Comparison of ENCODE assay signal across 8 cellular contexts in the genomic region with DNA sequence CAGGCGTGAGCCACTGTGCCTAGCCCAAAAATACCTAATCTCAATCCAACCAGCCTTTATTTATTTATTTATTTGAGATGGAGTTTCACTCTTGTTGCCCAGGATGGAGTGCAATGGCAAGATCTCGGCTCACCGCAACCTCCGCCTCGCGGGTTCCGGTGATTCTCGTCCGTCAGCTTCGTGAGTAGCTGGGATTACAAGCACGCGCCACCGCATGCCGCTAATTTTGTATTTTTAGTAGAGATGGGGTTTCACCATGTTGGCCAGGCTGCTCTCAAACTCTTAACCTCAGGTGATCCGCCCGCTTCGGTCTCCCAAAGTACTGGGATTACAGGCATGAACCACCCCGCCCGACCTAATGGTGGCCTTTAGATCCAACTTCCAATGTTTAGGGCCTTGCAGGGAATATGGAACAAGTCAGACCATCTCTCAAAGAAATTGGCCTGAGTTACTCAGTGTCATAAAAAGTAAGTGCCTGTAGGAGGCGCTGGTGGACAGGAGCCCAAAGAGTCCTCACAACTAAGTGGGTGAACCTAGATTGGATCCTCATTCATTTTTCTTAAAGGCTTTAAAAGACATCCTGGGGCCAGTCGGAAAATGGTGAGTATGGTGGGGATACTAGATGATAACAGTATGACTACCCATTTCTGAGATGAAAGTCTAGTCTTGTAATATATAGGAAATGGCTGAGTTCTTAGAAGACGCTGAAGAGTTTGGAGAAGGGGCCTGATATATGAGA. TPM values are rescaled to one million over a fixed set of nuclear protein-coding genes. Genes with fewer than 3 reads are reported as not detected.
A peak's percentile ranks its signal among the peaks of the same experiment; 100 is the strongest.
DNase-seq lines count a peak whose midpoint lies in the region; ATAC-seq, FAIRE-seq and TF ChIP-seq lines count a peak whose summit lies in the region.

No MANE protein-coding gene starts in this region.

- intact Hi-C loops in vagina (cut with DNase I) = no loop called here

- H3K36me3 ChIP-seq in OCI-LY1 (ENCODE audit: insufficient read depth, low read length) (no peaks in the 10 kb centered on the region), adipocyte (ENCODE audit: control insufficient read depth, insufficient read depth, low read length, severe bottlenecking) (no peaks in the 10 kb centered on the region), liver (ENCODE audit: control insufficient read depth in 4 of 4, insufficient read depth in 3 of 4, low read depth in 1 of 4, low read length in 3 of 4) (no peaks in the 10 kb centered on the region), vagina (no peaks in the 10 kb centered on the region)

- TF ChIP-seq RAD21 in liver (IDR thresholded peaks at IDR 0.05) = peak; percentile 63 to 72

- H3K79me2 ChIP-seq in OCI-LY1 (ENCODE audit: insufficient read depth, low read length) = no peaks in the 10 kb centered on the region

- no peaks in the 10 kb centered on the region for H3F3A ChIP-seq in OCI-LY1 (ENCODE audit: insufficient read depth, low read length)

- H2AFZ ChIP-seq in OCI-LY1 (ENCODE audit: low read length) = no peak overlapping the region

- H3K27me3 ChIP-seq in OCI-LY1 (ENCODE audit: insufficient read depth, low read length) (0 out of 2 replicates have a peak, but pooled peaks cover 4% of the 10 kb centered on the region), adipocyte (replicated peaks; ENCODE audit: control insufficient read depth, insufficient read depth, low read length) (peaks cover 23% of the 10 kb centered on the region), liver (ENCODE audit: control insufficient read depth in 4 of 4, insufficient read depth in 4 of 4, low read length in 3 of 4) (no peaks in the 10 kb centered on the region), vagina (no peaks in the 10 kb centered on the region)

- H3K9ac ChIP-seq in OCI-LY1 (ENCODE audit: low read length) (no peak overlapping the region), adipocyte (ENCODE audit: low read length) (no peak overlapping the region), liver (ENCODE audit: low read depth in 1 of 2, low read length in 2 of 2) (no peak overlapping the region)

- H3K27ac ChIP-seq in C4-2B = no peak overlapping the region
- H3K27ac ChIP-seq in OCI-LY1 (ENCODE audit: low read depth, low read length, poor library complexity, severe bottlenecking) = no peak overlapping the region
- no peak overlapping the region for H3K27ac ChIP-seq in liver (ENCODE audit: low read depth in 1 of 2, low read length in 2 of 2)
- no peak overlapping the region for H3K27ac ChIP-seq in vagina

- no peak for TF ChIP-seq POLR2A in GM12891 (IDR thresholded peaks at IDR 0.05; ENCODE audit: low read depth, low read length)
- no peak for TF ChIP-seq POLR2A in GM18505 (IDR thresholded peaks at IDR 0.05; ENCODE audit: borderline replicate concordance, extremely low read depth, insufficient read depth, insufficient read length)
- no peak for TF ChIP-seq POLR2A in vagina (IDR thresholded peaks at IDR 0.05)

- H3K9me2 ChIP-seq in OCI-LY1 (ENCODE audit: low read depth, low read length) = no peaks in the 10 kb centered on the region

- H3K4me2 ChIP-seq in OCI-LY1 (ENCODE audit: low read length) = no peak overlapping the region

- H3K9me3 ChIP-seq in OCI-LY1 (ENCODE audit: low read length) (no peaks in the 10 kb centered on the region), adipocyte (ENCODE audit: control insufficient read depth, low read length) (no peaks in the 10 kb centered on the region), liver (ENCODE audit: control insufficient read depth in 4 of 4, low read length in 3 of 4) (no peaks in the 10 kb centered on the region), vagina (no peaks in the 10 kb centered on the region)

- H4K20me1 ChIP-seq in OCI-LY1 (ENCODE audit: insufficient read depth, low read length) = no peaks in the 10 kb centered on the region

- H3K4me3 ChIP-seq in OCI-LY1 (ENCODE audit: low read depth, low read length, poor library complexity, severe bottlenecking) (no peak overlapping the region), adipocyte (ENCODE audit: low read length) (no peak overlapping the region), liver (ENCODE audit: low read depth in 1 of 3, low read length in 3 of 3) (no peak overlapping the region), vagina (no peak overlapping the region)

- H3K4me1 ChIP-seq in OCI-LY1 (ENCODE audit: insufficient read depth, low read length, severe bottlenecking) = peaks cover 13% of the 10 kb centered on the region
- H3K4me1 ChIP-seq in adipocyte (ENCODE audit: control insufficient read depth, insufficient read depth, low read length) = no peaks in the 10 kb centered on the region
- H3K4me1 ChIP-seq in liver (ENCODE audit: control insufficient read depth in 4 of 4, insufficient read depth in 4 of 4, low read length in 3 of 4) = peaks cover 0 to 7% (median 6%) of the 10 kb centered on the region in 4 donors
- H3K4me1 ChIP-seq in vagina = no peaks in the 10 kb centered on the region

- no peak for DNase-seq in GM12891 (ENCODE audit: insufficient read length, low spot score)
- peak; percentile 29 for DNase-seq in adipocyte (ENCODE audit: low read depth)
- DNase-seq in occipital lobe (lab: John Stamatoyannopoulos, UW) = no peak
- DNase-seq in vagina (ENCODE audit: extremely low spot score in 2 of 2) = no peak

- WGBS in liver = 86% methylated on average over 22 of the region's 22 CpGs

- FAIRE-seq in GM12891 (lab: Jason Lieb, UNC) = peak; percentile 35

- TF ChIP-seq CTCF in C4-2B (conservative IDR thresholded peaks at IDR 0.05) (peak; percentile 55), OCI-LY1 (IDR thresholded peaks at IDR 0.05; ENCODE audit: low read length) (peak; percentile 86), liver (IDR thresholded peaks at IDR 0.05; ENCODE audit: low read depth, low read length, missing input control) (peak; percentile 37), vagina (IDR thresholded peaks at IDR 0.05) (peak in 1 of 3 experiments; percentile 15)

- ATAC-seq in GM18505 (IDR thresholded peaks at IDR 0.05; ENCODE audit: unreplicated experiment) = no peak

TF ChIP-seq in GM12891, 5 proteins besides CTCF, POLR2A, EP300 and RAD21:
- TF ChIP-seq POU2F2 (IDR thresholded peaks at IDR 0.05; ENCODE audit: low read depth, low read length) (no peak), PAX5 (IDR thresholded peaks at IDR 0.05; ENCODE audit: insufficient read depth, low read length, severe bottlenecking) (no peak), POLR2AphosphoS5 (IDR thresholded peaks at IDR 0.05; ENCODE audit: low read depth, low read length) (no peak), SPI1 (IDR thresholded peaks at IDR 0.05; ENCODE audit: low read depth, low read length) (no peak), TAF1 (IDR thresholded peaks at IDR 0.05; ENCODE audit: low read depth, low read length) (no peak)

TF ChIP-seq in liver, 16 proteins besides CTCF, POLR2A, EP300 and RAD21:
- TF ChIP-seq, protein P1, sequence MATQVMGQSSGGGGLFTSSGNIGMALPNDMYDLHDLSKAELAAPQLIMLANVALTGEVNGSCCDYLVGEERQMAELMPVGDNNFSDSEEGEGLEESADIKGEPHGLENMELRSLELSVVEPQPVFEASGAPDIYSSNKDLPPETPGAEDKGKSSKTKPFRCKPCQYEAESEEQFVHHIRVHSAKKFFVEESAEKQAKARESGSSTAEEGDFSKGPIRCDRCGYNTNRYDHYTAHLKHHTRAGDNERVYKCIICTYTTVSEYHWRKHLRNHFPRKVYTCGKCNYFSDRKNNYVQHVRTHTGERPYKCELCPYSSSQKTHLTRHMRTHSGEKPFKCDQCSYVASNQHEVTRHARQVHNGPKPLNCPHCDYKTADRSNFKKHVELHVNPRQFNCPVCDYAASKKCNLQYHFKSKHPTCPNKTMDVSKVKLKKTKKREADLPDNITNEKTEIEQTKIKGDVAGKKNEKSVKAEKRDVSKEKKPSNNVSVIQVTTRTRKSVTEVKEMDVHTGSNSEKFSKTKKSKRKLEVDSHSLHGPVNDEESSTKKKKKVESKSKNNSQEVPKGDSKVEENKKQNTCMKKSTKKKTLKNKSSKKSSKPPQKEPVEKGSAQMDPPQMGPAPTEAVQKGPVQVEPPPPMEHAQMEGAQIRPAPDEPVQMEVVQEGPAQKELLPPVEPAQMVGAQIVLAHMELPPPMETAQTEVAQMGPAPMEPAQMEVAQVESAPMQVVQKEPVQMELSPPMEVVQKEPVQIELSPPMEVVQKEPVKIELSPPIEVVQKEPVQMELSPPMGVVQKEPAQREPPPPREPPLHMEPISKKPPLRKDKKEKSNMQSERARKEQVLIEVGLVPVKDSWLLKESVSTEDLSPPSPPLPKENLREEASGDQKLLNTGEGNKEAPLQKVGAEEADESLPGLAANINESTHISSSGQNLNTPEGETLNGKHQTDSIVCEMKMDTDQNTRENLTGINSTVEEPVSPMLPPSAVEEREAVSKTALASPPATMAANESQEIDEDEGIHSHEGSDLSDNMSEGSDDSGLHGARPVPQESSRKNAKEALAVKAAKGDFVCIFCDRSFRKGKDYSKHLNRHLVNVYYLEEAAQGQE (IDR thresholded peaks at IDR 0.05) = no peak
- no peak for TF ChIP-seq FOXA2 (IDR thresholded peaks at IDR 0.05)
- TF ChIP-seq, protein P2, sequence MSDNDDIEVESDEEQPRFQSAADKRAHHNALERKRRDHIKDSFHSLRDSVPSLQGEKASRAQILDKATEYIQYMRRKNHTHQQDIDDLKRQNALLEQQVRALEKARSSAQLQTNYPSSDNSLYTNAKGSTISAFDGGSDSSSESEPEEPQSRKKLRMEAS (IDR thresholded peaks at IDR 0.05) = no peak
- no peak for TF ChIP-seq FOXA1 (IDR thresholded peaks at IDR 0.05)
- TF ChIP-seq JUND (IDR thresholded peaks at IDR 0.05) = no peak
- TF ChIP-seq, protein P3, sequence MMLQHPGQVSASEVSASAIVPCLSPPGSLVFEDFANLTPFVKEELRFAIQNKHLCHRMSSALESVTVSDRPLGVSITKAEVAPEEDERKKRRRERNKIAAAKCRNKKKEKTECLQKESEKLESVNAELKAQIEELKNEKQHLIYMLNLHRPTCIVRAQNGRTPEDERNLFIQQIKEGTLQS (IDR thresholded peaks at IDR 0.05) = no peak
TF ChIP-seq in liver: peak in this region for 0.

RNA-seq across cellular contexts. Expression of a gene that starts 4.6 kb away (rescaled TPM):
- 0.06 TPM for polyA plus RNA-seq in GM12891 (2012; ENCODE audit: low read depth, missing spikeins)
- total RNA-seq in liver (not detected), occipital lobe (not detected), vagina (not detected)
- not detected for polyA plus RNA-seq in liver

RNA-seq across cellular contexts. Expression of a gene that starts 17.9 kb away (rescaled TPM):
- 0.05 TPM for polyA plus RNA-seq in GM12891 (2012; ENCODE audit: low read depth, missing spikeins)
- total RNA-seq in liver = 1 to 10 TPM; 4.1 to 6.9 TPM
- polyA plus RNA-seq in liver = 1 to 10 TPM; 2.0 to 5.9 TPM
- 18.9 TPM for total RNA-seq in occipital lobe
- total RNA-seq in vagina = 14.2 TPM

RNA-seq across cellular contexts. Expression of a gene that starts 29.0 kb away (rescaled TPM):
- polyA plus RNA-seq in GM12891 (2012; ENCODE audit: low read depth, missing spikeins) = 512 TPM
- total RNA-seq in liver = 100 to 1,000 TPM in 1 of 2 donors, 1 to 10 TPM in 1; 8.6 to 328 TPM
- polyA plus RNA-seq in liver = 100 to 1,000 TPM in 1 of 2 donors, 10 to 100 TPM in 1; 93.4 to 300 TPM
- 1.1 TPM for total RNA-seq in occipital lobe
- 13.0 TPM for total RNA-seq in vagina

RNA-seq across cellular contexts. Expression of a gene that starts 40.4 kb away (rescaled TPM):
- polyA plus RNA-seq in GM12891 (2012; ENCODE audit: low read depth, missing spikeins) = 3.7 TPM
- 1 to 10 TPM; 1.9 to 4.5 TPM for total RNA-seq in liver
- polyA plus RNA-seq in liver = 1 to 10 TPM in 1 of 2 donors, under 1 TPM in 1; 0.56 to 1.6 TPM
- total RNA-seq in occipital lobe = 8.3 TPM
- total RNA-seq in vagina = 7.6 TPM

RNA-seq across cellular contexts. Expression of a gene that starts 48.1 kb away (rescaled TPM):
- 0.68 TPM for polyA plus RNA-seq in GM12891 (2012; ENCODE audit: low read depth, missing spikeins)
- total RNA-seq in liver (1 to 10 TPM in 1 of 2 donors, under 1 TPM in 1; 0.47 to 2.7 TPM), occipital lobe (0.62 TPM), vagina (0.25 TPM)
- 1 to 10 TPM in 1 of 2 donors, under 1 TPM in 1; 0.57 to 1.3 TPM for polyA plus RNA-seq in liver
